Comparison of ENCODE assay signal across 8 cellular contexts in genomic region chr1:90729484-90730246, GRCh38. TPM values are rescaled to one million over a fixed set of nuclear protein-coding genes. Genes with fewer than 3 reads are reported as not detected.
DNase-seq lines count a peak whose midpoint lies in the region; ATAC-seq and TF ChIP-seq lines count a peak whose summit lies in the region.

No MANE protein-coding gene starts in this region.

- peak; percentile 19 for TF ChIP-seq CTCF in astrocyte of the spinal cord (IDR thresholded peaks at IDR 0.05; ENCODE audit: low read depth, low read length)
- TF ChIP-seq CTCF in MM.1S (IDR thresholded peaks at IDR 0.05; ENCODE audit: low read length): no peak

- intact Hi-C loops in naive thymus-derived CD4-positive, alpha-beta T cell (cut with micrococcal nuclease): loop anchor here in 1 of 2 donors (2.0 kb wide), 1 partner anchor 15 kb away; no protein-coding TSS in a partner anchor

- no peaks in the 10 kb centered on the region for H4K20me1 ChIP-seq in MM.1S (ENCODE audit: insufficient read depth, low read length)

- in situ Hi-C loops in astrocyte of the spinal cord (cut with HindIII; ENCODE audit: low sequenced_read_pairs): no loop called here

- no peaks in the 10 kb centered on the region for H3K36me3 ChIP-seq in naive thymus-derived CD4-positive, alpha-beta T cell (ENCODE audit: control insufficient read depth in 2 of 3, insufficient read depth in 3 of 3, low read length in 3 of 3)
- H3K36me3 ChIP-seq in MM.1S (replicated peaks; ENCODE audit: insufficient read depth, low read length): no peaks in the 10 kb centered on the region

- H3K9ac ChIP-seq in MM.1S (ENCODE audit: low read length): no peak overlapping the region

- H3K27me3 Mint-ChIP-seq in naive thymus-derived CD4-positive, alpha-beta T cell: peaks cover 83 to 96% (median 91%) of the 10 kb centered on the region in 5 donors

- no peak overlapping the region for H2AFZ ChIP-seq in MM.1S (ENCODE audit: low read length)

- CTCF ChIA-PET in naive thymus-derived CD4-positive, alpha-beta T cell (lab: Charles Lee): no interaction called here

- H3K9me3 Mint-ChIP-seq in naive thymus-derived CD4-positive, alpha-beta T cell: peaks cover 0 to 75% (median 24%) of the 10 kb centered on the region in 11 donors

- H3K4me1 ChIP-seq in naive thymus-derived CD4-positive, alpha-beta T cell (ENCODE audit: control insufficient read depth in 2 of 2, insufficient read depth in 2 of 2, low read length in 2 of 2): peaks cover 14 to 32% of the 10 kb centered on the region in 2 donors
- H3K4me1 ChIP-seq in MM.1S (ENCODE audit: low read length): no peaks in the 10 kb centered on the region

- no peaks in the 10 kb centered on the region for H3K9me3 ChIP-seq in naive thymus-derived CD4-positive, alpha-beta T cell (ENCODE audit: control insufficient read depth in 2 of 3, low read length in 3 of 3)
- no peaks in the 10 kb centered on the region for H3K9me3 ChIP-seq in MM.1S (replicated peaks; ENCODE audit: insufficient read depth, low read length)

- POLR2A ChIA-PET in naive thymus-derived CD4-positive, alpha-beta T cell (lab: Charles Lee): no interaction called here

- H3K36me3 Mint-ChIP-seq in naive thymus-derived CD4-positive, alpha-beta T cell: peaks cover 0 to 16% (median 4%) of the 10 kb centered on the region in 5 donors

- no peak overlapping the region for H3K27ac ChIP-seq in naive thymus-derived CD4-positive, alpha-beta T cell (ENCODE audit: low read depth, low read length)
- no peak overlapping the region for H3K27ac ChIP-seq in MM.1S (ENCODE audit: low read length)

- no peaks in the 10 kb centered on the region for H3K9me2 ChIP-seq in MM.1S (replicated peaks; ENCODE audit: insufficient read depth, low read length)

- H3K4me1 Mint-ChIP-seq in naive thymus-derived CD4-positive, alpha-beta T cell: peaks cover 28 to 65% (median 48%) of the 10 kb centered on the region in 7 donors

- ATAC-seq in HG02759 (IDR thresholded peaks at IDR 0.05; ENCODE audit: unreplicated experiment) (peak; percentile 57), HG03460 (IDR thresholded peaks at IDR 0.05; ENCODE audit: unreplicated experiment) (no peak), HG02973 (IDR thresholded peaks at IDR 0.05; ENCODE audit: unreplicated experiment) (no peak)
- no peak for ATAC-seq in naive thymus-derived CD4-positive, alpha-beta T cell

- H3K4me2 ChIP-seq in MM.1S (ENCODE audit: low read depth, low read length): no peak overlapping the region

- no peaks in the 10 kb centered on the region for H3K79me2 ChIP-seq in MM.1S (ENCODE audit: low read length)

- H3K4me3 Mint-ChIP-seq in naive thymus-derived CD4-positive, alpha-beta T cell: peak overlapping the region; percentile 2 to 90 (median 70)

- peaks cover 37 to 61% of the 10 kb centered on the region in 2 donors for H3K27me3 ChIP-seq in naive thymus-derived CD4-positive, alpha-beta T cell (ENCODE audit: control insufficient read depth in 2 of 2, insufficient read depth in 2 of 2, low read length in 2 of 2)
- peaks cover 10% of the 10 kb centered on the region; the same call in 1 of the 2 replicates for H3K27me3 ChIP-seq in MM.1S (replicated peaks; ENCODE audit: insufficient read depth, low read length)

- DNase-seq in CMK (ENCODE audit: low read depth) (peak; percentile 14), astrocyte of the spinal cord (ENCODE audit: low read depth, low spot score) (no peak), MM.1S (no peak), NOMO-1 treated with DMSO at 0.1 percent for 48 hours (lab: John Stamatoyannopoulos, UW; ENCODE audit: unreplicated experiment) (no peak)
- DNase-seq in naive thymus-derived CD4-positive, alpha-beta T cell: peak in 1 of 9 donors; percentile 28

- H3K4me3 ChIP-seq in astrocyte of the spinal cord (ENCODE audit: low read depth, low read length): no peak overlapping the region
- H3K4me3 ChIP-seq in naive thymus-derived CD4-positive, alpha-beta T cell (ENCODE audit: low read length): peak overlapping the region; percentile 31
- no peak overlapping the region for H3K4me3 ChIP-seq in MM.1S (ENCODE audit: low read length)

- peak overlapping the region in 1 of 9 donors; percentile 25 for H3K27ac Mint-ChIP-seq in naive thymus-derived CD4-positive, alpha-beta T cell

- H3F3A ChIP-seq in MM.1S (ENCODE audit: insufficient read depth, low read length): no peaks in the 10 kb centered on the region

RNA-seq across cellular contexts. Expression of gene BARHL2, which starts 12.6 kb away (rescaled TPM):
- total RNA-seq in naive thymus-derived CD4-positive, alpha-beta T cell: not detected
- not detected for polyA plus RNA-seq in naive thymus-derived CD4-positive, alpha-beta T cell
